10 cellular contexts compared by ENCODE assay signal in the genomic region with DNA sequence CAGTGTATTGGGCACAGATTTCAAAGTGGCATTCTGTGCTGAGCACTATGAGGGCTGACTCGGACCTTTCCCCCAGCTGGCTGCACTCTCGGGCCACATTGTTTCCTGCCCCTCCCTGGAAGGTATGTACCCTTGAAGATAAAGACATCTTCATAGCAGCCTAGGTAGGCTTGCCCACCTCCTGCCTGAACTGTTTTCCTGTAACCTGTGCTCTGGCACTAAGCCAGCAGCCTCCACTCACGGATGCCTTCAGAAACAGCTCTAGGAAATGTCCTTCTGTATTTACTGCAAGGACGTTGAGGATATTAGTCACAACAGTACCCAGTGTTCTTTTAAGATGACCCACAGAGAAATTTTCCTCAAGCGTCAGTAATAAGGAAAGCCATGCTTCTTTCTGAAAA. TPM values are rescaled to one million over a fixed set of nuclear protein-coding genes. Genes with fewer than 3 reads are reported as not detected.
A peak's percentile ranks its signal among the peaks of the same experiment; 100 is the strongest.
DNase-seq lines count a peak whose midpoint lies in the region; ATAC-seq, FAIRE-seq and TF ChIP-seq lines count a peak whose summit lies in the region.
"Had no signal": no experiment of that assay in that cellular context is flagged by ENCODE, and none has a peak within 500 bp of the region (broad histone marks: within the 10 kb centered on the region; RNA-seq: fewer than 3 reads in every experiment).

No MANE protein-coding gene starts in this region.

- 25 to 33% (median 27%) methylated on average over 5 of the region's 5 CpGs for WGBS in psoas muscle, 3 donors

- FAIRE-seq in RCC 7860 (lab: Jason Lieb, UNC), result no peak
- FAIRE-seq: GM12891 had no signal

- H3K27ac ChIP-seq in epithelial cell of prostate (peak overlapping the region; percentile 69), psoas muscle (peak overlapping the region; percentile 91)

- DNase-seq in HCEC 1CT (peak; percentile 14), RCC 7860 (ENCODE audit: low spot score) (peak; percentile 45), epithelial cell of prostate (ENCODE audit: low read depth, low spot score) (no peak), psoas muscle (peak; percentile 27 to 57), COR-L47 (lab: John Stamatoyannopoulos, UW) (no peak), NCI-H774 (lab: John Stamatoyannopoulos, UW) (no peak)
- DNase-seq: activated T-cell treated with anti-CD3 and anti-CD28 coated beads, Interleukin-2, amount 50 U/mL, for 4 hours; H9 had no signal

- no peaks in the 10 kb centered on the region for H3K9me3 ChIP-seq in psoas muscle

- intact Hi-C loops in psoas muscle (cut with DNase I), result loop anchor here (5.0 to 10.0 kb wide), 5 partner anchors 87 to 425 kb away; partner anchors contain the start of gene VSTM2L (in 1 of the 2)

- no peak for TF ChIP-seq CTCF in psoas muscle (IDR thresholded peaks at IDR 0.05)

- ATAC-seq in psoas muscle (peak in 2 of 4 donors; percentile 6 to 29), HG03342 (IDR thresholded peaks at IDR 0.05; ENCODE audit: unreplicated experiment) (no peak)
- ATAC-seq: activated T-cell treated with anti-CD3 and anti-CD28 coated beads, Interleukin-2, amount 50 U/mL, for 4 hours had no signal

- peaks cover 84% of the 10 kb centered on the region for H3K4me1 ChIP-seq in psoas muscle

- H3K27me3 ChIP-seq in psoas muscle (ENCODE audit: insufficient read depth in 3 of 3, low read length in 2 of 3), result no peaks in the 10 kb centered on the region

- peaks cover 0 to 9% of the 10 kb centered on the region in 2 donors for H3K36me3 ChIP-seq in psoas muscle (ENCODE audit: insufficient read depth in 1 of 2, low read depth in 1 of 2)

- no peak overlapping the region for H3K4me3 ChIP-seq in psoas muscle

RNA-seq across cellular contexts. Expression of gene TTI1, which starts 43.7 kb away (rescaled TPM):
- total RNA-seq in psoas muscle, result 10 to 100 TPM; 11.9 to 24.0 (median 14.8) TPM
- polyA plus RNA-seq in psoas muscle, result 10 to 100 TPM; 11.4 to 29.7 (median 19.5) TPM

RNA-seq across cellular contexts. Expression of gene RPRD1B, which starts 43.9 kb away (rescaled TPM):
- 10 to 100 TPM; 32.7 to 55.7 (median 44.4) TPM for total RNA-seq in psoas muscle
- 10 to 100 TPM; 14.0 to 29.9 (median 29.4) TPM for polyA plus RNA-seq in psoas muscle

Comparison
In these comparisons a context has a peak if more than half of its experiments do, and no peak if none do; other contexts are left out.
1. DNase-seq: peak in HCEC 1CT (single experiment), RCC 7860 (single experiment) and psoas muscle (2 of 2); none in epithelial cell of prostate (single experiment), COR-L47 (single experiment) and NCI-H774 (single experiment).